Comparison of ENCODE assay signal across 25 cellular contexts in the genomic region with DNA sequence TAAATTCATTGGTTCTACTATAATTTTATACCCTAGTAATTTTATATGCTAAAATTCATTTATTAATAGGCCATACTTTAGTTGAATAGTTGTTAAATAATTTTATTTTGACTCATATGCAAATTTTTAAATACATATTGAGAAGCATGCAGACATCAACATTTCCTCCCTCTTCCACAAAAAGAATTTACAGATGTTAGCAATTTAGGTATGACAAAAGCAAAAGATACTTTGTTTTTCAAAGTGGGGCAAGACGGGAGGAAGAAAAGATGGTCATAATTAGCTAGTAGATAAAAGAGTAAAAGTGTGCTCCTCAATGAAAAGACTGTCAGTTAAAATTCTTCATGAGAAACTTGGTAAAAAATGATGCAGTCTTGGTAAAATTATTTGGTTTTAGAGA.
"Had no signal": no experiment of that assay in that cellular context is flagged by ENCODE, and none has a peak within 500 bp of the region (broad histone marks: within the 10 kb centered on the region; RNA-seq: fewer than 3 reads in every experiment).

No MANE protein-coding gene starts in this region.

- H3K4me3 ChIP-seq: ascending aorta, cardiac muscle cell, MG63, Peyer's patch, SJSA1 had no signal

- H3K9me3 ChIP-seq: ascending aorta, MG63, Peyer's patch, SJSA1, SK-N-SH had no signal

- H3K4me1 ChIP-seq: ascending aorta had no signal

- H3K9ac ChIP-seq: SK-N-SH had no signal

- H3K27ac ChIP-seq: ascending aorta, cardiac muscle cell, Peyer's patch, SJSA1 had no signal

- H3K36me3 ChIP-seq: ascending aorta, cardiac muscle cell, Peyer's patch had no signal

- H3K4me2 ChIP-seq: SK-N-SH had no signal

- DNase-seq: activated CD4-positive, alpha-beta T cell treated with anti-CD3 and anti-CD28 coated beads, Interleukin-2, amount 10 ng/mL, durations not matched to agents 24 days and 14 days; activated CD4-positive, alpha-beta T cell treated with anti-CD3 and anti-CD28 coated beads, Interleukin-2, amount 50 U/mL, for 4 hours; activated CD8-positive, alpha-beta T cell treated with anti-CD3 and anti-CD28 coated beads for 36 hours; activated gamma-delta T cell; activated naive CD4-positive, alpha-beta T cell treated with Interleukin-2 at 50 U/mL for 16 hours; activated naive CD8-positive, alpha-beta T cell treated with anti-CD3 and anti-CD28 coated beads, Interleukin-2, amount 10 ng/mL, durations not matched to agents 7 days and 5 days; activated T-cell treated with anti-CD3 and anti-CD28 coated beads, Interleukin-2, amount 50 U/mL, for 24 hours; amygdala; Kasumi-1; MG63; NCI-H1048; NCI-H1105 treated with DMSO at 0.1 percent for 48 hours; NCI-H1436 treated with DMSO at 0.1 percent for 48 hours; NCI-H1694 treated with DMSO at 0.1 percent for 48 hours; NCI-H2029; NCI-H345; NCI-H524 treated with DMSO at 0.1 percent for 48 hours; PC-3; Peyer's patch; RPMI8226; SHP77 treated with DMSO at 0.1 percent for 48 hours; SK-N-SH had no signal

- H3K27me3 ChIP-seq: ascending aorta, cardiac muscle cell, MG63, Peyer's patch, SJSA1 had no signal

- H3K9me2 ChIP-seq: SK-N-SH had no signal

- ATAC-seq: activated CD8-positive, alpha-beta T cell treated with anti-CD3 and anti-CD28 coated beads for 36 hours; PC-3 had no signal
